In the genomic region with DNA sequence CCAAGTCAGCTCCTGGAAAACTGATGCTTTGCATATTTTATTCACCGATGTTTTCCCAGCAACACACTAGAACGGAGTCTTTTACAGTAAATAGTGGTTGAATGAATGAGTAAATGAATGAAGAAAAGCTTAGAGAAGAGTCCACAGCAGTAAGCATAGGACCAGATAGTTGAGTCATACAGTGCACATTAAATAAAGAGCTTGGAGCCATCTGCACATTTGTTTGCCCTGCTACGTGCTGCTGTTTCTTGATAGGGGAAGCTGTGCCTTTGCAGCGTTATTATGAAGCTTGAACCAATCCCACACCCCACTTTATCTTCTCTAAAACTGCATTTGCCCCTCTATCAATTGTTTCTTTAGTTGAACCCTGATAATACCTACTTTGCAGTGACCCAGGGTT, we compare ENCODE assay signal across 8 cellular contexts. TPM values are rescaled to one million over a fixed set of nuclear protein-coding genes. Genes with fewer than 3 reads are reported as not detected.
DNase-seq lines count a peak whose midpoint lies in the region; ATAC-seq, FAIRE-seq and TF ChIP-seq lines count a peak whose summit lies in the region.

No MANE protein-coding gene starts in this region.

- DNase-seq in AG20443 (ENCODE audit: low spot score) = peak; percentile 20
- DNase-seq in HT-29 (ENCODE audit: low spot score) = peak; percentile 12
- DNase-seq in K562 (ENCODE audit: extremely low read depth in 1 of 4, low spot score in 3 of 4) = peak in 2 of 4 experiments; percentile 22 to 39
- DNase-seq in NCI-H187 treated with DMSO at 0.1 percent for 48 hours (lab: John Stamatoyannopoulos, UW) = no peak

- H3K4me1 ChIP-seq in K562 (replicated peaks in 1 of 2; ENCODE audit: control insufficient read depth in 2 of 2, insufficient read depth in 2 of 2, low read length in 2 of 2) (peaks cover 0 to 3% of the 10 kb centered on the region in 2 experiments; a peak in 1 of 5 replicates), mononuclear cell (ENCODE audit: insufficient read depth, low read length) (peaks cover 12% of the 10 kb centered on the region)

- TF ChIP-seq RAD21 in K562 (CRISPR knock-in tag; conservative IDR thresholded peaks at IDR 0.05 in 1 of 2, IDR thresholded peaks at IDR 0.05 in 1 of 2) = no peak

- H3K9ac ChIP-seq in K562 (ENCODE audit: insufficient read depth in 1 of 2, low read depth in 2 of 2, low read length in 2 of 2) = peak overlapping the region; percentile 93; a peak in 3 of 4 replicates

- H3K27me3 ChIP-seq in K562 (ENCODE audit: control insufficient read depth in 2 of 2, insufficient read depth in 2 of 2, low read length in 2 of 2) (no peaks in the 10 kb centered on the region), mononuclear cell (ENCODE audit: insufficient read depth, low read length) (no peaks in the 10 kb centered on the region)

- ATAC-seq in K562 (peak; percentile 31), HG03565 (IDR thresholded peaks at IDR 0.05; ENCODE audit: unreplicated experiment) (no peak), HG03108 (IDR thresholded peaks at IDR 0.05; ENCODE audit: unreplicated experiment) (no peak), GM18870 (IDR thresholded peaks at IDR 0.05; ENCODE audit: unreplicated experiment) (no peak)

- TF ChIP-seq POLR2A in K562 (conservative IDR thresholded peaks at IDR 0.05) = no peak

- peaks cover 62% of the 10 kb centered on the region for H3K79me2 ChIP-seq in K562 (ENCODE audit: control insufficient read depth, insufficient read depth, low read length)

- peak overlapping the region; percentile 98; the same call in 1 of the 2 replicates for H2AFZ ChIP-seq in K562 (ENCODE audit: low read depth, low read length)

- POLR2A ChIA-PET in K562 (lab: Yijun Ruan, JAX) = interaction anchor here (0.7 to 2.2 kb wide), 7 partner anchors 9 to 231 kb away, joined by 3 to 20 read pairs (median 4); no protein-coding TSS in a partner anchor

- H3K4me3 ChIP-seq in K562 (peak overlapping the region; percentile 86), mononuclear cell (ENCODE audit: low read length) (peak overlapping the region; percentile 98)

- H3K36me3 ChIP-seq in K562 (ENCODE audit: control insufficient read depth, insufficient read depth, low read length) = peaks cover 4% of the 10 kb centered on the region; the same call in 2 of the 3 replicates

- H3K9me3 ChIP-seq in K562 (replicated peaks; ENCODE audit: control insufficient read depth, insufficient read depth, low read depth, low read length) (no peaks in the 10 kb centered on the region), mononuclear cell (ENCODE audit: low read depth, low read length) (no peaks in the 10 kb centered on the region)

- H3K9me1 ChIP-seq in K562 (ENCODE audit: control insufficient read depth, insufficient read depth, low read length) = no peaks in the 10 kb centered on the region

- H4K20me1 ChIP-seq in K562 (replicated peaks; ENCODE audit: control insufficient read depth, insufficient read depth, low read length) = peaks cover 7% of the 10 kb centered on the region; the same call in 1 of the 2 replicates

- peak overlapping the region; percentile 90; the same call in 2 of the 3 replicates for H3K27ac ChIP-seq in K562 (ENCODE audit: extremely low read depth, low read depth, low read length)

- intact Hi-C loops in K562 (cut with micrococcal nuclease) = no loop called here

- in situ Hi-C loops in K562 (cut with MboI) = no loop called here

- TF ChIP-seq EP300 in K562 (IDR thresholded peaks at IDR 0.05; ENCODE audit: low read length) = no peak

- peak; percentile 52 for FAIRE-seq in K562 (lab: Jason Lieb, UNC)

- CTCF ChIA-PET in K562 (lab: Yijun Ruan, JAX; ENCODE audit: low intra/inter-chr PET ratio) = no interaction called here

- H3K4me2 ChIP-seq in K562 (ENCODE audit: insufficient read depth, low read length) = peak overlapping the region; percentile 95

- no TSS peak for BruUV-seq in K562 (replicated peaks; lab: Mats Ljungman, UMichigan)

- WGBS in K562 (ENCODE audit: insufficient coverage, low coverage, missing lambda C conversion rate) = 0% methylated on average over 4 of the region's 4 CpGs

- no peak for TF ChIP-seq CTCF in K562 (IDR thresholded peaks at IDR 0.05 in 2 of 3, conservative IDR thresholded peaks at IDR 0.05 in 1 of 3; ENCODE audit: insufficient read depth in 2 of 3, low read depth in 1 of 3, low read length in 3 of 3)

TF ChIP-seq in K562, 482 proteins besides CTCF, POLR2A, EP300 and RAD21:
- TF ChIP-seq CBFA2T3 (IDR thresholded peaks at IDR 0.05) (peak; percentile 41; the same call in 1 of the 2 replicates), ZEB2 (IDR thresholded peaks at IDR 0.05) (no peak), SAP30 (IDR thresholded peaks at IDR 0.05; ENCODE audit: borderline replicate concordance, insufficient read depth, low read depth, low read length, poor library complexity, severe bottlenecking) (peak; percentile 26), TCF3 (CRISPR knock-in tag; IDR thresholded peaks at IDR 0.05) (peak; percentile 39; the same call in 1 of the 2 replicates)
- TF ChIP-seq, protein P1, sequence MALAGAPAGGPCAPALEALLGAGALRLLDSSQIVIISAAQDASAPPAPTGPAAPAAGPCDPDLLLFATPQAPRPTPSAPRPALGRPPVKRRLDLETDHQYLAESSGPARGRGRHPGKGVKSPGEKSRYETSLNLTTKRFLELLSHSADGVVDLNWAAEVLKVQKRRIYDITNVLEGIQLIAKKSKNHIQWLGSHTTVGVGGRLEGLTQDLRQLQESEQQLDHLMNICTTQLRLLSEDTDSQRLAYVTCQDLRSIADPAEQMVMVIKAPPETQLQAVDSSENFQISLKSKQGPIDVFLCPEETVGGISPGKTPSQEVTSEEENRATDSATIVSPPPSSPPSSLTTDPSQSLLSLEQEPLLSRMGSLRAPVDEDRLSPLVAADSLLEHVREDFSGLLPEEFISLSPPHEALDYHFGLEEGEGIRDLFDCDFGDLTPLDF (CRISPR knock-in tag; IDR thresholded peaks at IDR 0.05) = no peak
TF ChIP-seq in K562: peak in this region for 3.

RNA-seq across cellular contexts. Expression of a gene that starts 1.2 kb away (rescaled TPM):
- 4.3 and 12.3 TPM in 2 replicates for total RNA-seq in HT-29 (2014; rRNA removed; shearing (Covaris generic))
- total RNA-seq in K562 (2011; cell fraction: chromatin; rRNA removed; ENCODE audit: low replicate concordance) = 8.0 and 44.2 TPM in 2 replicates
- total RNA-seq in K562 (2011; cell fraction: nucleolus; rRNA removed) = 4.5 and 7.1 TPM in 2 replicates
- 24.4 and 41.8 TPM in 2 replicates for total RNA-seq in K562 (2011; cell fraction: nucleoplasm; rRNA removed)
- total RNA-seq in K562 (2014; rRNA removed) (5.5 and 10.9 TPM in 2 replicates), K562 (2014; rRNA removed; fragmentation: Illumina TruSeq; extraction: Trizol) (9.4 and 10.0 TPM in 2 replicates), K562 (2015; rRNA removed; fragmentation: Illumina TruSeq; extraction: Trizol) (7.6 and 8.3 TPM in 2 replicates), K562 (2021) (26.2 and 29.4 TPM in 2 replicates), mononuclear cell (26.4 TPM)
- polyA plus RNA-seq in K562 (2011; rRNA removed) (35.7 and 42.0 TPM in 2 replicates), K562 (2014; fragmentation: Illumina TruSeq; extraction: Trizol) (29.5 and 34.0 TPM in 2 replicates), K562 (2014; fragmentation: Nextera tagmentation; extraction: Ambion mirVana) (1 to 10 TPM; 3.1 to 3.7 TPM), K562 (2014; rRNA removed) (20.6 and 21.4 TPM in 2 replicates)
- polyA plus RNA-seq in K562 (2011; cell fraction: cytosol; rRNA removed) = 2.1 and 5.4 TPM in 2 replicates
- polyA plus RNA-seq in K562 (2011; cell fraction: nucleus; rRNA removed) = 1.8 and 2.7 TPM in 2 replicates
- 30.5 and 33.9 TPM in 2 replicates for polyA plus RNA-seq in K562 (2012)
- 18.5 and 21.2 TPM in 2 replicates for polyA minus RNA-seq in K562 (2011; rRNA and poly(A)+ RNA removed)
- 7.5 and 8.0 TPM in 2 replicates for polyA minus RNA-seq in K562 (2011; cell fraction: cytosol; rRNA and poly(A)+ RNA removed)
- polyA minus RNA-seq in K562 (2011; cell fraction: nucleus; rRNA and poly(A)+ RNA removed) = 13.1 and 21.1 TPM in 2 replicates
